19 cellular contexts compared by ENCODE assay signal in genomic region chr19:6677495-6677894, GRCh38. TPM values are rescaled to one million over a fixed set of nuclear protein-coding genes. Genes with fewer than 3 reads are reported as not detected.
A peak's percentile ranks its signal among the peaks of the same experiment; 100 is the strongest.
DNase-seq lines count a peak whose midpoint lies in the region; ATAC-seq and TF ChIP-seq lines count a peak whose summit lies in the region.
"Had no signal": no experiment of that assay in that cellular context is flagged by ENCODE, and none has a peak within 500 bp of the region (broad histone marks: within the 10 kb centered on the region; RNA-seq: fewer than 3 reads in every experiment).

No MANE protein-coding gene starts in this region.

- peak overlapping the region; percentile 41 for H3K4me3 ChIP-seq in HUES6 (ENCODE audit: low read depth, low read length)
- H3K4me3 ChIP-seq in neuronal stem cell (ENCODE audit: low read length in 2 of 2): peak overlapping the region in 1 of 2 donors; percentile 56
- H3K4me3 ChIP-seq in PC-9: no peak overlapping the region
- H3K4me3 ChIP-seq: A549, right atrium auricular region, stomach, uterus had no signal

- no peak overlapping the region for H3K27ac ChIP-seq in HUES6 (ENCODE audit: low read depth, low read length)
- H3K27ac ChIP-seq in neuronal stem cell (replicated peaks; ENCODE audit: low read length): no peak overlapping the region
- H3K27ac ChIP-seq in PC-9: no peak overlapping the region
- H3K27ac ChIP-seq: A549, right atrium auricular region, stomach, uterus had no signal

- H3K4me2 ChIP-seq in neuronal stem cell (ENCODE audit: insufficient read depth, low read length, poor library complexity, severe bottlenecking): no peak overlapping the region
- H3K4me2 ChIP-seq in PC-9: no peak overlapping the region
- H3K4me2 ChIP-seq: A549 had no signal

- H3K4me1 Mint-ChIP-seq in T-helper 2 cell treated with Interferon-gamma antibody and Interleukin-4, amounts not matched to agents 5 μg/mL and 100 μg/mL, for 36 hours (ENCODE audit: low read depth): peaks cover 57% of the 10 kb centered on the region
- peaks cover 59% of the 10 kb centered on the region for H3K4me1 Mint-ChIP-seq in dendritic cell treated with granulocyte-macrophage colony-stimulating factor and Interleukin-4, amounts not matched to agents 40 ng/mL and 50 ng/mL, for 4 days (ENCODE audit: low read depth)
- peaks cover 52% of the 10 kb centered on the region for H3K4me1 Mint-ChIP-seq in activated CD8-positive, alpha-beta memory T cell treated with anti-CD3 and anti-CD28 coated beads, Interleukin-2, amount 10 ng/mL, durations not matched to agents 7 days and 5 days
- H3K4me1 Mint-ChIP-seq: brain had no signal

- no peaks in the 10 kb centered on the region for H3K36me3 Mint-ChIP-seq in T-helper 2 cell treated with Interferon-gamma antibody and Interleukin-4, amounts not matched to agents 5 μg/mL and 100 μg/mL, for 36 hours (ENCODE audit: low read depth)
- H3K36me3 Mint-ChIP-seq in dendritic cell treated with granulocyte-macrophage colony-stimulating factor and Interleukin-4, amounts not matched to agents 40 ng/mL and 50 ng/mL, for 4 days (ENCODE audit: low read depth): no peaks in the 10 kb centered on the region
- peaks cover 5% of the 10 kb centered on the region for H3K36me3 Mint-ChIP-seq in activated CD8-positive, alpha-beta memory T cell treated with anti-CD3 and anti-CD28 coated beads, Interleukin-2, amount 10 ng/mL, durations not matched to agents 7 days and 5 days
- H3K36me3 Mint-ChIP-seq: brain; naive thymus-derived CD8-positive, alpha-beta T cell had no signal

- no peaks in the 10 kb centered on the region for H3K9me2 ChIP-seq in PC-9 (ENCODE audit: insufficient read depth)

- no peaks in the 10 kb centered on the region for H3K79me2 ChIP-seq in PC-9 (ENCODE audit: low read depth)

- no peak overlapping the region for H2BK120ac ChIP-seq in neuronal stem cell (ENCODE audit: low read depth, low read length)

- peaks cover 4% of the 10 kb centered on the region for H3K9me3 Mint-ChIP-seq in T-helper 2 cell treated with Interferon-gamma antibody and Interleukin-4, amounts not matched to agents 5 μg/mL and 100 μg/mL, for 36 hours
- peaks cover 7% of the 10 kb centered on the region for H3K9me3 Mint-ChIP-seq in dendritic cell treated with granulocyte-macrophage colony-stimulating factor and Interleukin-4, amounts not matched to agents 40 ng/mL and 50 ng/mL, for 4 days
- H3K9me3 Mint-ChIP-seq in activated CD8-positive, alpha-beta memory T cell treated with anti-CD3 and anti-CD28 coated beads, Interleukin-2, amount 10 ng/mL, durations not matched to agents 7 days and 5 days (ENCODE audit: low read depth): peaks cover 2% of the 10 kb centered on the region
- H3K9me3 Mint-ChIP-seq: naive thymus-derived CD8-positive, alpha-beta T cell had no signal

- H4K20me1 ChIP-seq in PC-9 (ENCODE audit: insufficient read depth): no peaks in the 10 kb centered on the region

- TF ChIP-seq CTCF in PC-9 (conservative IDR thresholded peaks at IDR 0.05): no peak

- H3K27me3 ChIP-seq in HUES6 (ENCODE audit: control insufficient read depth, insufficient read depth, low read length): no peaks in the 10 kb centered on the region
- no peaks in the 10 kb centered on the region for H3K27me3 ChIP-seq in neuronal stem cell (ENCODE audit: control insufficient read depth in 3 of 3, insufficient read depth in 3 of 3, low read depth in 1 of 3, low read length in 3 of 3)
- no peaks in the 10 kb centered on the region for H3K27me3 ChIP-seq in PC-9 (ENCODE audit: insufficient read depth, low read depth)
- H3K27me3 ChIP-seq: right atrium auricular region, uterus had no signal

- CTCF ChIA-PET in PC-9 (lab: Charles Lee): interaction anchor here (0.6 kb wide), 1 partner anchor 320 kb away, joined by 5 read pairs; no protein-coding TSS in a partner anchor
- CTCF ChIA-PET in activated CD8-positive, alpha-beta memory T cell treated with anti-CD3 and anti-CD28 coated beads, Interleukin-2, amount 10 ng/mL, durations not matched to agents 7 days and 5 days (lab: Charles Lee): interaction anchor here (1.0 to 1.2 kb wide), 2 partner anchors 59 to 186 kb away, joined by 3 to 5 read pairs; no protein-coding TSS in a partner anchor

- 0 out of 2 replicates have a peak, but pooled peaks cover 5% of the 10 kb centered on the region for H3K9me3 ChIP-seq in HUES6 (ENCODE audit: control insufficient read depth, insufficient read depth, low read depth, low read length)
- peaks cover 0 to 4% of the 10 kb centered on the region in 2 donors for H3K9me3 ChIP-seq in neuronal stem cell (replicated peaks in 1 of 2; ENCODE audit: control insufficient read depth in 2 of 2, insufficient read depth in 1 of 2, low read depth in 1 of 2, low read length in 2 of 2)
- no peaks in the 10 kb centered on the region for H3K9me3 ChIP-seq in PC-9 (ENCODE audit: insufficient read depth, low read depth)
- H3K9me3 ChIP-seq: A549, right atrium auricular region, uterus had no signal

- WGBS in neuronal stem cell (ENCODE audit: extremely low coverage in 2 of 2, insufficient read length in 2 of 2, insufficient replicate concordance in 1 of 2), 2 donors: 100% methylated on average over 1 of the region's 10 CpGs; no CpG with 5 or more reads in 1 of the 2 donors

- H3K18ac ChIP-seq in neuronal stem cell (ENCODE audit: low read length): peak overlapping the region; percentile 80

- H3K4ac ChIP-seq in neuronal stem cell (ENCODE audit: low read length): no peak overlapping the region

- no TSS peak for BruUV-seq in PC-9 (replicated peaks; lab: Mats Ljungman, UMichigan)

- no peaks in the 10 kb centered on the region for H3K79me1 ChIP-seq in neuronal stem cell (ENCODE audit: low read depth, low read length)

- H3K4me3 Mint-ChIP-seq in T-helper 2 cell treated with Interferon-gamma antibody and Interleukin-4, amounts not matched to agents 5 μg/mL and 100 μg/mL, for 36 hours: peak overlapping the region; percentile 53
- no peak overlapping the region for H3K4me3 Mint-ChIP-seq in dendritic cell treated with granulocyte-macrophage colony-stimulating factor and Interleukin-4, amounts not matched to agents 40 ng/mL and 50 ng/mL, for 4 days
- H3K4me3 Mint-ChIP-seq in activated CD8-positive, alpha-beta memory T cell treated with anti-CD3 and anti-CD28 coated beads, Interleukin-2, amount 10 ng/mL, durations not matched to agents 7 days and 5 days: no peak overlapping the region

- POLR2A ChIA-PET in PC-9 (lab: Charles Lee; ENCODE audit: unreplicated experiment): interaction anchor here (0.7 kb wide), 1 partner anchor 392 kb away, joined by 4 read pairs; the partner anchor contains the start of gene ZNF557

- H3K4me1 ChIP-seq in HUES6 (ENCODE audit: control insufficient read depth, insufficient read depth, low read length) (peaks cover 19% of the 10 kb centered on the region), neuronal stem cell (ENCODE audit: control insufficient read depth in 2 of 2, insufficient read depth in 1 of 2, low read depth in 1 of 2, low read length in 2 of 2) (peaks cover 4 to 13% of the 10 kb centered on the region in 2 donors), PC-9 (replicated peaks; ENCODE audit: insufficient read depth) (peaks cover 60% of the 10 kb centered on the region)
- H3K4me1 ChIP-seq: right atrium auricular region, uterus had no signal

- H4K8ac ChIP-seq in neuronal stem cell (ENCODE audit: low read depth, low read length): peak overlapping the region; percentile 53

- peaks cover 36% of the 10 kb centered on the region for H3F3A ChIP-seq in PC-9 (ENCODE audit: insufficient read depth, low read depth)

- peak overlapping the region; percentile 98 for H3K23ac ChIP-seq in neuronal stem cell (ENCODE audit: low read depth, low read length, poor library complexity)

- no peak overlapping the region for H3K14ac ChIP-seq in neuronal stem cell (ENCODE audit: low read length)

- DNase-seq in T-helper 2 cell treated with Interferon-gamma antibody and Interleukin-4, amounts not matched to agents 5 μg/mL and 100 μg/mL, for 36 hours (ENCODE audit: low spot score): no peak
- DNase-seq in T-helper 2 cell (no peak), neuronal stem cell (ENCODE audit: low spot score) (no peak), PC-9 (no peak)
- DNase-seq in activated CD8-positive, alpha-beta memory T cell treated with anti-CD3 and anti-CD28 coated beads, Interleukin-2, amount 10 ng/mL, durations not matched to agents 7 days and 5 days: no peak
- DNase-seq: NCI-H1417, NCI-H2171, NCI-H82, stomach, uterus had no signal

- no peak overlapping the region for H3K9ac ChIP-seq in HUES6 (ENCODE audit: low read length)
- no peak overlapping the region for H3K9ac ChIP-seq in neuronal stem cell (ENCODE audit: low read depth, low read length, poor library complexity)

- intact Hi-C loops in dendritic cell treated with granulocyte-macrophage colony-stimulating factor and Interleukin-4, amounts not matched to agents 40 ng/mL and 50 ng/mL, for 4 days (cut with micrococcal nuclease): loop anchor here (10.0 kb wide), 1 partner anchor 47 kb away; the partner anchor contains the start of gene C3
- intact Hi-C loops in PC-9 (cut with micrococcal nuclease; ENCODE audit: unreplicated experiment): no loop called here

- H2BK12ac ChIP-seq in neuronal stem cell (ENCODE audit: low read length): peak overlapping the region; percentile 49

- H2AFZ ChIP-seq in neuronal stem cell (ENCODE audit: low read length) (no peak overlapping the region), PC-9 (no peak overlapping the region)

- H3K36me3 ChIP-seq in HUES6 (ENCODE audit: control insufficient read depth, insufficient read depth, low read length): peaks cover 18% of the 10 kb centered on the region; the same call in 1 of the 2 replicates
- no peaks in the 10 kb centered on the region for H3K36me3 ChIP-seq in neuronal stem cell (replicated peaks in 1 of 2; ENCODE audit: control insufficient read depth in 2 of 2, insufficient read depth in 2 of 2, low read length in 2 of 2)
- no peaks in the 10 kb centered on the region for H3K36me3 ChIP-seq in PC-9 (ENCODE audit: low read depth)
- H3K36me3 ChIP-seq: right atrium auricular region, uterus had no signal

- H2BK15ac ChIP-seq in neuronal stem cell (ENCODE audit: low read length): no peak overlapping the region

- no peaks in the 10 kb centered on the region for H3K27me3 Mint-ChIP-seq in T-helper 2 cell treated with Interferon-gamma antibody and Interleukin-4, amounts not matched to agents 5 μg/mL and 100 μg/mL, for 36 hours (ENCODE audit: low read depth)
- peaks cover 24% of the 10 kb centered on the region for H3K27me3 Mint-ChIP-seq in dendritic cell treated with granulocyte-macrophage colony-stimulating factor and Interleukin-4, amounts not matched to agents 40 ng/mL and 50 ng/mL, for 4 days
- peaks cover 22% of the 10 kb centered on the region for H3K27me3 Mint-ChIP-seq in activated CD8-positive, alpha-beta memory T cell treated with anti-CD3 and anti-CD28 coated beads, Interleukin-2, amount 10 ng/mL, durations not matched to agents 7 days and 5 days

- peak overlapping the region; percentile 48 for H3K27ac Mint-ChIP-seq in T-helper 2 cell treated with Interferon-gamma antibody and Interleukin-4, amounts not matched to agents 5 μg/mL and 100 μg/mL, for 36 hours
- peak overlapping the region; percentile 15 for H3K27ac Mint-ChIP-seq in dendritic cell treated with granulocyte-macrophage colony-stimulating factor and Interleukin-4, amounts not matched to agents 40 ng/mL and 50 ng/mL, for 4 days
- no peak overlapping the region for H3K27ac Mint-ChIP-seq in activated CD8-positive, alpha-beta memory T cell treated with anti-CD3 and anti-CD28 coated beads, Interleukin-2, amount 10 ng/mL, durations not matched to agents 7 days and 5 days
- H3K27ac Mint-ChIP-seq: brain had no signal

- no peak overlapping the region for H2BK5ac ChIP-seq in neuronal stem cell (ENCODE audit: low read length)

- H2AK5ac ChIP-seq in neuronal stem cell (ENCODE audit: low read depth, low read length): no peak overlapping the region

- H4K91ac ChIP-seq in neuronal stem cell (ENCODE audit: low read depth, low read length, poor library complexity): no peak overlapping the region

- no peak for ATAC-seq in GM19467 (IDR thresholded peaks at IDR 0.05; ENCODE audit: unreplicated experiment)
- ATAC-seq in activated CD8-positive, alpha-beta memory T cell treated with anti-CD3 and anti-CD28 coated beads, Interleukin-2, amount 10 ng/mL, durations not matched to agents 7 days and 5 days: no peak
- ATAC-seq: naive thymus-derived CD8-positive, alpha-beta T cell had no signal

RNA-seq across cellular contexts. Expression of gene TNFSF14, which starts 7.5 kb away (rescaled TPM):
- polyA plus RNA-seq in neuronal stem cell (2013, experiment 1 of 2): not detected
- polyA plus RNA-seq in neuronal stem cell (2013, experiment 2 of 2): under 0.01 TPM
- total RNA-seq in PC-9 (2021): 0.30 and 0.37 TPM in 2 replicates
- 10 to 100 TPM; 31.1 to 55.9 TPM for total RNA-seq in activated CD8-positive, alpha-beta memory T cell treated with anti-CD3 and anti-CD28 coated beads, Interleukin-2, amount 10 ng/mL, durations not matched to agents 7 days and 5 days
- total RNA-seq: dermis microvascular lymphatic vessel endothelial cell had no signal
- polyA plus RNA-seq: mammary epithelial cell had no signal

RNA-seq across cellular contexts. Expression of gene C3, which starts 43.0 kb away (rescaled TPM):
- polyA plus RNA-seq in neuronal stem cell (2013, experiment 1 of 2): 0.21 TPM
- 0.64 TPM for polyA plus RNA-seq in neuronal stem cell (2013, experiment 2 of 2)
- 130 and 132 TPM in 2 replicates for total RNA-seq in PC-9 (2021)
- total RNA-seq in activated CD8-positive, alpha-beta memory T cell treated with anti-CD3 and anti-CD28 coated beads, Interleukin-2, amount 10 ng/mL, durations not matched to agents 7 days and 5 days: 1 to 10 TPM in 1 of 2 experiments, under 1 TPM in 1; 0.67 to 1.0 TPM
- polyA plus RNA-seq: naive thymus-derived CD8-positive, alpha-beta T cell had no signal

RNA-seq across cellular contexts. Expression of gene GPR108, which starts 59.9 kb away (rescaled TPM):
- polyA plus RNA-seq in neuronal stem cell (2013, experiment 1 of 2): 54.3 TPM
- polyA plus RNA-seq in neuronal stem cell (2013, experiment 2 of 2): 53.1 TPM
- 58.3 and 66.8 TPM in 2 replicates for total RNA-seq in PC-9 (2021)
- 100 to 1,000 TPM in 1 of 2 experiments, 10 to 100 TPM in 1; 77.2 to 100 TPM for total RNA-seq in activated CD8-positive, alpha-beta memory T cell treated with anti-CD3 and anti-CD28 coated beads, Interleukin-2, amount 10 ng/mL, durations not matched to agents 7 days and 5 days

Comparison
In these comparisons a context has a peak if more than half of its experiments do, and no peak if none do; other contexts are left out.
1. RNA of gene TNFSF14, which starts 7.5 kb away (total RNA-seq): 31.1 to 55.9 TPM in activated CD8-positive, alpha-beta memory T cell treated with anti-CD3 and anti-CD28 coated beads, Interleukin-2, amount 10 ng/mL, durations not matched to agents 7 days and 5 days; 0.30 to 0.37 TPM in PC-9; every median in the first group is over 10 times any median in the second.
2. RNA of gene C3, which starts 43.0 kb away (total RNA-seq): 130 to 132 TPM in PC-9; 0.67 to 1.0 TPM in activated CD8-positive, alpha-beta memory T cell treated with anti-CD3 and anti-CD28 coated beads, Interleukin-2, amount 10 ng/mL, durations not matched to agents 7 days and 5 days; every median in the first group is over 10 times any median in the second.